Comparison of ENCODE assay signal across 8 cellular contexts in the genomic region with DNA sequence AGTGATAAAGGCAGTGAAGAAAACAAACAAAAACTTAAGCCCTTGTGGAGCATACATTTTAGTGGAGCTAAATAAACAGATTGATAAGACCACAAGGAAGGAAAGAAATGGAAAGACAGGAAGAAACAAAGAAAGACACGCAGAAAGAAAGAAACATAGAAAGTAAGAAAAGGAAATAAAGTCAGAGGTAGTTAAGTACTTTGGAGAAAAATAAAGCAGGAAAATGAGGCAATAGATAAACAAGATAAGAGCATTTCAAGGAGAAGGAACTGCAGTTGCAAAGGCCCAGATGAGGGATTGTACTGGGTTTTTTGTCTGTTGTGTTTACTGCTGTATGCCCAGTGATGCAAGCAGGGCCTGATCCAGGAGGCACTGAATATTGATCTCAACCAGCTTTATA. TPM values are rescaled to one million over a fixed set of nuclear protein-coding genes. Genes with fewer than 3 reads are reported as not detected.
DNase-seq lines count a peak whose midpoint lies in the region; TF ChIP-seq lines count a peak whose summit lies in the region.

No MANE protein-coding gene starts in this region.

- H3K4me3 ChIP-seq in HAP-1 (peak overlapping the region; percentile 55), SJCRH30 (peak overlapping the region; percentile 78), esophagus squamous epithelium (peak overlapping the region; percentile 72 to 99 (median 84)), sigmoid colon (peak overlapping the region in 2 of 4 donors; percentile 66 to 90)

- 13 to 31% methylated on average over 1 of the region's 1 CpG for WGBS in esophagus squamous epithelium, 2 donors
- 6 to 32% methylated on average over 1 of the region's 1 CpG for WGBS in sigmoid colon, 2 donors

- H3K27me3 ChIP-seq in HAP-1 (ENCODE audit: low read depth) (no peaks in the 10 kb centered on the region), SJCRH30 (no peaks in the 10 kb centered on the region), esophagus squamous epithelium (no peaks in the 10 kb centered on the region), sigmoid colon (no peaks in the 10 kb centered on the region)

- H3K4me1 ChIP-seq in HAP-1, result peaks cover 28% of the 10 kb centered on the region
- H3K4me1 ChIP-seq in SJCRH30, result peaks cover 8% of the 10 kb centered on the region; the same call in 1 of the 2 replicates
- peaks cover 20 to 49% (median 20%) of the 10 kb centered on the region in 3 donors for H3K4me1 ChIP-seq in esophagus squamous epithelium
- peaks cover 0 to 42% (median 32%) of the 10 kb centered on the region in 4 donors for H3K4me1 ChIP-seq in sigmoid colon

- no peak for TF ChIP-seq EP300 in sigmoid colon (IDR thresholded peaks at IDR 0.05)

- in situ Hi-C loops in HAP-1 (cut with MboI; ENCODE audit: low sequenced_read_pairs), result no loop called here

- H3K36me3 ChIP-seq in HAP-1 (replicated peaks) (peaks cover 11% of the 10 kb centered on the region), SJCRH30 (peaks cover 14% of the 10 kb centered on the region), esophagus squamous epithelium (peaks cover 9 to 24% (median 10%) of the 10 kb centered on the region in 3 donors), sigmoid colon (peaks cover 0 to 16% (median 6%) of the 10 kb centered on the region in 4 donors)

- TF ChIP-seq CTCF in esophagus squamous epithelium (IDR thresholded peaks at IDR 0.05) (no peak), sigmoid colon (IDR thresholded peaks at IDR 0.05) (no peak)

- intact Hi-C loops in esophagus squamous epithelium (cut with DNase I) (no loop called here), sigmoid colon (cut with DNase I) (loop anchor here (1.0 to 2.0 kb wide), 2 partner anchors 30 to 70 kb away; a partner anchor contains a TSS)

- DNase-seq in HAP-1 (ENCODE audit: low spot score in 2 of 2), result no peak
- DNase-seq in SJCRH30, result no peak
- no peak for DNase-seq in esophagus squamous epithelium (lab: John Stamatoyannopoulos, UW)
- no peak for DNase-seq in sigmoid colon
- DNase-seq in SIG-M5 (lab: John Stamatoyannopoulos, UW), result no peak
- DNase-seq in activated CD4-positive, CD25-positive, alpha-beta regulatory T cell (lab: John Stamatoyannopoulos, UW), result no peak
- no peak for DNase-seq in NCI-H2081 treated with DMSO at 0.1 percent for 48 hours (lab: John Stamatoyannopoulos, UW)
- DNase-seq in NCI-H1092 treated with DMSO at 0.1 percent for 48 hours (lab: John Stamatoyannopoulos, UW), result no peak

- TF ChIP-seq POLR2A in esophagus squamous epithelium (IDR thresholded peaks at IDR 0.05), result no peak
- no peak for TF ChIP-seq POLR2A in sigmoid colon (IDR thresholded peaks at IDR 0.05)

- H3K27ac ChIP-seq in SJCRH30, result no peak overlapping the region
- peak overlapping the region in 3 of 4 donors; percentile 96 to 99 (median 97) for H3K27ac ChIP-seq in esophagus squamous epithelium
- peak overlapping the region in 3 of 4 donors; percentile 90 to 95 (median 93) for H3K27ac ChIP-seq in sigmoid colon

- H3K9me3 ChIP-seq in HAP-1 (no peaks in the 10 kb centered on the region), SJCRH30 (replicated peaks) (no peaks in the 10 kb centered on the region; the same call in 1 of the 2 replicates), esophagus squamous epithelium (no peaks in the 10 kb centered on the region), sigmoid colon (no peaks in the 10 kb centered on the region)

RNA-seq across cellular contexts. Expression of a gene that starts 1.0 kb away (rescaled TPM):
- 29.5 and 29.7 TPM in 2 replicates for total RNA-seq in SJCRH30 (2014; rRNA removed; shearing (Covaris generic))
- total RNA-seq in esophagus squamous epithelium, result 10 to 100 TPM; 22.0 to 34.0 (median 26.7) TPM
- 10 to 100 TPM; 13.8 to 20.2 (median 16.9) TPM for total RNA-seq in sigmoid colon
- 10 to 100 TPM; 28.8 to 63.9 (median 45.8) TPM for polyA plus RNA-seq in sigmoid colon

RNA-seq across cellular contexts. Expression of a gene that starts 1.4 kb away (rescaled TPM):
- total RNA-seq in SJCRH30 (2014; rRNA removed; shearing (Covaris generic)), result 42.1 and 44.6 TPM in 2 replicates
- 10 to 100 TPM; 39.8 to 71.5 (median 52.7) TPM for total RNA-seq in esophagus squamous epithelium
- 10 to 100 TPM; 65.5 to 92.7 (median 85.2) TPM for total RNA-seq in sigmoid colon
- polyA plus RNA-seq in sigmoid colon, result 10 to 100 TPM; 36.2 to 46.7 (median 39.0) TPM

RNA-seq across cellular contexts. Expression of a gene that starts 11.2 kb away (rescaled TPM):
- 0.43 and 0.79 TPM in 2 replicates for total RNA-seq in SJCRH30 (2014; rRNA removed; shearing (Covaris generic))
- total RNA-seq in esophagus squamous epithelium (1 to 10 TPM in 1 of 4 donors, under 1 TPM in 2, not detected in 1; 0.76 to 2.4 (median 0.83) TPM), sigmoid colon (1 to 10 TPM in 1 of 4 donors, under 1 TPM in 1, not detected in 2; 0.83 to 1.1 TPM)
- under 1 TPM in 1 of 3 donors, not detected in 2; 0.90 TPM for polyA plus RNA-seq in sigmoid colon

RNA-seq across cellular contexts. Expression of a gene that starts 22.7 kb away (rescaled TPM):
- total RNA-seq in SJCRH30 (2014; rRNA removed; shearing (Covaris generic)), result 0.35 and 0.79 TPM in 2 replicates
- total RNA-seq in esophagus squamous epithelium (10 to 100 TPM in 1 of 4 donors, 1 to 10 TPM in 3; 4.8 to 14.9 (median 5.7) TPM), sigmoid colon (10 to 100 TPM in 1 of 4 donors, 1 to 10 TPM in 3; 3.5 to 15.8 (median 4.7) TPM)
- polyA plus RNA-seq in sigmoid colon, result 10 to 100 TPM in 1 of 3 donors, 1 to 10 TPM in 2; 3.7 to 17.6 (median 4.8) TPM

RNA-seq across cellular contexts. Expression of a gene that starts 29.7 kb away (rescaled TPM):
- 20.0 and 25.7 TPM in 2 replicates for total RNA-seq in SJCRH30 (2014; rRNA removed; shearing (Covaris generic))
- total RNA-seq in esophagus squamous epithelium, result 10 to 100 TPM; 21.2 to 32.7 (median 25.2) TPM
- total RNA-seq in sigmoid colon, result 10 to 100 TPM in 2 of 4 donors, 1 to 10 TPM in 2; 7.4 to 32.7 (median 12.2) TPM
- 10 to 100 TPM; 14.4 to 38.9 (median 15.3) TPM for polyA plus RNA-seq in sigmoid colon
